29 cellular contexts compared by ENCODE assay signal in the genomic region with DNA sequence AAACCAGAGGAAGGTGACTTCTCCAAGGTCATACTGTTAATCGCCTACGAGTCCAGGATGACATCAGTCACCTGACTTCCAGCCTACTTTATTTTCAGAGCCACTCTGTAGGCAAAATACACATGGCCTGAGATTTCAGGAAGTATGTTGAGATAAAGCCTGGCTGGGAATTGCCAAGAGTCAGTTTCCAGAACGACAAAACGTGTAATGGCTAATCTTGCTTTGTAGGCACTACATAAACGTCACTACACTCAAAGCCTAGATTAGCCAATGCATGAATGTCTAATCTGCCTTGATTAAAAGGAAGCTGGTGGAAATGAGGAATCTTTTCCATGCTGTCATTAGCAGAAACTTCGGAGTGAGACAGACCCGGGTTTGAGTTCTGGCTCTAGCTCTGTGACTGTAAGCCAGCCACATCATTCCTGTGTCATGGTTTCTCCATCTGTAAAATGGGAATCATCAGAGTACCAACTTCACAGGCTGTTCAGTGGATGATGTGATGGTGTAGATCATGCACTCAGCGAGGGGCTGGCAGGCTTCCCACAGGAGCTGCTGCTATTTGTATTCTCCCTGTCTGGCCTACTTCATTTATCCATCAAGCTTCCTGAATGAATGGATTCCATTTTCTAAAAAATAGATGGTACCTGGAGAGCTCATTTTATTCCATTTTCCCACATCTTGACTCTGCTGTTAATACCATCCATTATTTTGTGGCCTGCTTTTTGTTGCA.
DNase-seq lines count a peak whose midpoint lies in the region; ATAC-seq and TF ChIP-seq lines count a peak whose summit lies in the region.
"Had no signal": no experiment of that assay in that cellular context is flagged by ENCODE, and none has a peak within 500 bp of the region (broad histone marks: within the 10 kb centered on the region; RNA-seq: fewer than 3 reads in every experiment).

No MANE protein-coding gene starts in this region.

- in situ Hi-C loops in ACHN (cut with HindIII; ENCODE audit: low pct_ligation_motif_present, low pct_unique_long_range_greater_than_20kb, low sequenced_read_pairs): no loop called here

- peak overlapping the region in 5 of 12 donors; percentile 3 to 50 (median 34) for H3K27ac ChIP-seq in heart left ventricle
- peak overlapping the region in 2 of 3 donors; percentile 24 to 47 for H3K27ac ChIP-seq in right lobe of liver
- peak overlapping the region; percentile 49 to 80 (median 58) for H3K27ac ChIP-seq in stomach
- H3K27ac ChIP-seq: ascending aorta; BLaER1 treated with 17β-estradiol and CSF1 and Interleukin-3, amounts not matched to agents 10 nM and 100 nM; cardiac muscle cell; coronary artery; hepatocyte; psoas muscle had no signal

- TF ChIP-seq POLR2A in heart left ventricle (IDR thresholded peaks at IDR 0.05) (no peak), right lobe of liver (IDR thresholded peaks at IDR 0.05) (no peak), stomach (IDR thresholded peaks at IDR 0.05) (no peak)

- no peak for TF ChIP-seq EP300 in stomach (IDR thresholded peaks at IDR 0.05)

- peak; percentile 48 to 82 (median 79) for ATAC-seq in heart left ventricle
- ATAC-seq in right lobe of liver: peak in 2 of 4 donors; percentile 3 to 26
- ATAC-seq in HG03378 (IDR thresholded peaks at IDR 0.05; ENCODE audit: unreplicated experiment): no peak
- no peak for ATAC-seq in HG03175 (IDR thresholded peaks at IDR 0.05; ENCODE audit: unreplicated experiment)
- ATAC-seq: activated CD8-positive, alpha-beta memory T cell treated with anti-CD3 and anti-CD28 coated beads, Interleukin-2, amount 10 ng/mL, durations not matched to agents 7 days and 5 days; esophagus mucosa; psoas muscle had no signal

- TF ChIP-seq CTCF in heart left ventricle (IDR thresholded peaks at IDR 0.05) (no peak), right lobe of liver (IDR thresholded peaks at IDR 0.05) (no peak), stomach (IDR thresholded peaks at IDR 0.05) (no peak)

- no peaks in the 10 kb centered on the region for H3K27me3 ChIP-seq in heart left ventricle
- no peaks in the 10 kb centered on the region for H3K27me3 ChIP-seq in right lobe of liver
- no peaks in the 10 kb centered on the region for H3K27me3 ChIP-seq in stomach
- H3K27me3 ChIP-seq: ascending aorta; BLaER1 treated with 17β-estradiol and CSF1 and Interleukin-3, amounts not matched to agents 10 nM and 100 nM; cardiac muscle cell; hepatocyte had no signal

- intact Hi-C loops in heart left ventricle (cut with DNase I): no loop called here
- intact Hi-C loops in right lobe of liver (cut with DNase I): no loop called here
- intact Hi-C loops in stomach (cut with DNase I; ENCODE audit: low total_unique reads): no loop called here

- H3K36me3 ChIP-seq in heart left ventricle (no peaks in the 10 kb centered on the region), right lobe of liver (no peaks in the 10 kb centered on the region), stomach (no peaks in the 10 kb centered on the region)
- H3K36me3 ChIP-seq: ascending aorta; BLaER1 treated with 17β-estradiol and CSF1 and Interleukin-3, amounts not matched to agents 10 nM and 100 nM; cardiac muscle cell had no signal

- H3K9me3 ChIP-seq in heart left ventricle: no peaks in the 10 kb centered on the region
- no peaks in the 10 kb centered on the region for H3K9me3 ChIP-seq in right lobe of liver
- H3K9me3 ChIP-seq in stomach: no peaks in the 10 kb centered on the region
- H3K9me3 ChIP-seq: ascending aorta; BLaER1 treated with 17β-estradiol and CSF1 and Interleukin-3, amounts not matched to agents 10 nM and 100 nM; psoas muscle; SK-N-SH had no signal

- 28 to 35% (median 30%) methylated on average over 8 of the region's 8 CpGs for WGBS in heart left ventricle, 4 donors
- WGBS in right lobe of liver (ENCODE audit: insufficient coverage, low coverage, low lambda C conversion rate, missing lambda C conversion rate): 43% methylated on average over 7 of the region's 8 CpGs
- WGBS in stomach, 5 donors: 33 to 51% (median 38%) methylated on average over 8 of the region's 8 CpGs

- H3K4me1 ChIP-seq in heart left ventricle: peaks cover 0 to 37% (median 6%) of the 10 kb centered on the region in 12 donors
- peaks cover 0 to 36% (median 19%) of the 10 kb centered on the region in 4 donors for H3K4me1 ChIP-seq in right lobe of liver
- H3K4me1 ChIP-seq in stomach: peaks cover 17 to 42% (median 36%) of the 10 kb centered on the region in 4 donors
- H3K4me1 ChIP-seq: ascending aorta, psoas muscle had no signal

- DNase-seq in dermis blood vessel endothelial cell (peak; percentile 80), heart left ventricle (peak in 2 of 5 donors; percentile 32 to 65), right lobe of liver (peak in 1 of 3 donors; percentile 23), stomach (peak; percentile 40), ACHN (no peak), NCI-H526 treated with DMSO at 0.1 percent for 48 hours (lab: John Stamatoyannopoulos, UW) (no peak)
- DNase-seq: activated CD8-positive, alpha-beta memory T cell treated with anti-CD3 and anti-CD28 coated beads, Interleukin-2, amount 10 ng/mL, durations not matched to agents 7 days and 5 days; activated gamma-delta T cell treated with Interleukin-2 at 50 U/mL for 16 hours; activated naive CD8-positive, alpha-beta T cell treated with anti-CD3 and anti-CD28 coated beads, Interleukin-2, amount 10 ng/mL, durations not matched to agents 7 days and 5 days; activated T-cell treated with anti-CD3 and anti-CD28 coated beads, Interleukin-2, amount 50 U/mL, for 48 hours; COR-L47; DMS53; foreskin melanocyte; H7; naive B cell; NCI-H1092; NCI-H187; NCI-H2171; psoas muscle; SK-N-SH; stimulated activated naive CD4-positive, alpha-beta T cell had no signal

- no peak overlapping the region for H3K4me3 ChIP-seq in heart left ventricle
- no peak overlapping the region for H3K4me3 ChIP-seq in right lobe of liver
- no peak overlapping the region for H3K4me3 ChIP-seq in stomach
- H3K4me3 ChIP-seq: ascending aorta; BLaER1 treated with 17β-estradiol and CSF1 and Interleukin-3, amounts not matched to agents 10 nM and 100 nM; cardiac muscle cell; coronary artery; hepatocyte; psoas muscle had no signal

Comparison
In these comparisons a context has a peak if more than half of its experiments do, and no peak if none do; other contexts are left out.
1. DNase-seq: peak in dermis blood vessel endothelial cell (single experiment) and stomach (single experiment); none in ACHN (single experiment) and NCI-H526 treated with DMSO at 0.1 percent for 48 hours (single experiment).
2. ATAC-seq: peak in heart left ventricle (4 of 4); none in HG03378 (single experiment) and HG03175 (single experiment).